16 cellular contexts compared by ENCODE assay signal in genomic region chr20:57090590-57091560, GRCh38.
A peak's percentile ranks its signal among the peaks of the same experiment; 100 is the strongest.
DNase-seq lines count a peak whose midpoint lies in the region; ATAC-seq and TF ChIP-seq lines count a peak whose summit lies in the region.
"Had no signal": no experiment of that assay in that cellular context is flagged by ENCODE, and none has a peak within 500 bp of the region (broad histone marks: within the 10 kb centered on the region; RNA-seq: fewer than 3 reads in every experiment).

No MANE protein-coding gene starts in this region.

- H3K36me3 Mint-ChIP-seq in CD4-positive, alpha-beta memory T cell = no peaks in the 10 kb centered on the region
- no peaks in the 10 kb centered on the region for H3K36me3 Mint-ChIP-seq in activated T-helper 2 cell treated with anti-CD3 and anti-CD28 coated beads, Interferon-gamma antibody, Interleukin-2, Interleukin-4, amounts not matched to agents 10 μg/mL and 5 μg/mL and 100 μg/mL, durations not matched to agents 14 hours and 24 hours and 36 hours (ENCODE audit: low read depth)
- H3K36me3 Mint-ChIP-seq in natural killer cell treated with Interleukin-12 subunit alpha and Interleukin-12 subunit beta and Interleukin-15 and Interleukin-18, amount 100 ng/mL, for 72 hours = no peaks in the 10 kb centered on the region

- intact Hi-C loops in CD4-positive, alpha-beta memory T cell (cut with micrococcal nuclease) = loop anchor here (5.0 kb wide), 2 partner anchors 406 to 421 kb away; no protein-coding TSS in a partner anchor
- intact Hi-C loops in activated T-helper 2 cell treated with anti-CD3 and anti-CD28 coated beads, Interferon-gamma antibody, Interleukin-2, Interleukin-4, amounts not matched to agents 10 μg/mL and 5 μg/mL and 100 μg/mL, durations not matched to agents 14 hours and 24 hours and 36 hours (cut with micrococcal nuclease) = loop anchor here (5.0 kb wide), 1 partner anchor 501 kb away; no protein-coding TSS in a partner anchor
- intact Hi-C loops in gastrocnemius medialis (cut with DNase I; ENCODE audit: low total_unique reads) = no loop called here

- H3K9me3 ChIP-seq in CD4-positive, alpha-beta memory T cell (ENCODE audit: control insufficient read depth in 1 of 2, low read length in 2 of 2) = no peaks in the 10 kb centered on the region
- H3K9me3 ChIP-seq in gastrocnemius medialis = no peaks in the 10 kb centered on the region
- H3K9me3 ChIP-seq: left lung, mucosa of descending colon had no signal

- H3K27ac Mint-ChIP-seq in CD4-positive, alpha-beta memory T cell = peak overlapping the region in 4 of 7 donors; percentile 6 to 77 (median 42)
- peak overlapping the region; percentile 67 for H3K27ac Mint-ChIP-seq in activated T-helper 2 cell treated with anti-CD3 and anti-CD28 coated beads, Interferon-gamma antibody, Interleukin-2, Interleukin-4, amounts not matched to agents 10 μg/mL and 5 μg/mL and 100 μg/mL, durations not matched to agents 14 hours and 24 hours and 36 hours
- H3K27ac Mint-ChIP-seq in natural killer cell treated with Interleukin-12 subunit alpha and Interleukin-12 subunit beta and Interleukin-15 and Interleukin-18, amount 100 ng/mL, for 72 hours = peak overlapping the region; percentile 44 to 87

- CTCF ChIA-PET in CD4-positive, alpha-beta memory T cell (lab: Charles Lee; ENCODE audit: partially characterized antibody) = interaction anchor here (1.1 to 2.9 kb wide), 2 partner anchors 256 to 259 kb away, joined by 3 to 13 read pairs; no protein-coding TSS in a partner anchor

- no peak overlapping the region for H3K4me3 Mint-ChIP-seq in CD4-positive, alpha-beta memory T cell
- H3K4me3 Mint-ChIP-seq in activated T-helper 2 cell treated with anti-CD3 and anti-CD28 coated beads, Interferon-gamma antibody, Interleukin-2, Interleukin-4, amounts not matched to agents 10 μg/mL and 5 μg/mL and 100 μg/mL, durations not matched to agents 14 hours and 24 hours and 36 hours (ENCODE audit: low read depth) = no peak overlapping the region
- no peak overlapping the region for H3K4me3 Mint-ChIP-seq in natural killer cell treated with Interleukin-12 subunit alpha and Interleukin-12 subunit beta and Interleukin-15 and Interleukin-18, amount 100 ng/mL, for 72 hours

- TF ChIP-seq CTCF in gastrocnemius medialis (IDR thresholded peaks at IDR 0.05 in 4 of 5, conservative IDR thresholded peaks at IDR 0.05 in 1 of 5) = no peak

- no peak overlapping the region for H3K27ac ChIP-seq in CD4-positive, alpha-beta memory T cell (ENCODE audit: low read depth, low read length)
- H3K27ac ChIP-seq in gastrocnemius medialis = no peak overlapping the region
- H3K27ac ChIP-seq: left lung, RWPE1 had no signal

- H3K4me3 ChIP-seq in CD4-positive, alpha-beta memory T cell (ENCODE audit: low read length in 2 of 2) = no peak overlapping the region
- no peak overlapping the region for H3K4me3 ChIP-seq in gastrocnemius medialis
- H3K4me3 ChIP-seq: left lung, mucosa of descending colon had no signal

- no peak for TF ChIP-seq POLR2A in gastrocnemius medialis (IDR thresholded peaks at IDR 0.05)

- peaks cover 6 to 19% (median 10%) of the 10 kb centered on the region in 4 donors for H3K4me1 Mint-ChIP-seq in CD4-positive, alpha-beta memory T cell
- peaks cover 10% of the 10 kb centered on the region for H3K4me1 Mint-ChIP-seq in activated T-helper 2 cell treated with anti-CD3 and anti-CD28 coated beads, Interferon-gamma antibody, Interleukin-2, Interleukin-4, amounts not matched to agents 10 μg/mL and 5 μg/mL and 100 μg/mL, durations not matched to agents 14 hours and 24 hours and 36 hours (ENCODE audit: low read depth)
- peaks cover 13 to 15% of the 10 kb centered on the region in 2 donors for H3K4me1 Mint-ChIP-seq in natural killer cell treated with Interleukin-12 subunit alpha and Interleukin-12 subunit beta and Interleukin-15 and Interleukin-18, amount 100 ng/mL, for 72 hours (ENCODE audit: low read depth in 2 of 2)

- peaks cover 6 to 10% of the 10 kb centered on the region in 2 donors for H3K27me3 Mint-ChIP-seq in CD4-positive, alpha-beta memory T cell
- peaks cover 3% of the 10 kb centered on the region for H3K27me3 Mint-ChIP-seq in activated T-helper 2 cell treated with anti-CD3 and anti-CD28 coated beads, Interferon-gamma antibody, Interleukin-2, Interleukin-4, amounts not matched to agents 10 μg/mL and 5 μg/mL and 100 μg/mL, durations not matched to agents 14 hours and 24 hours and 36 hours (ENCODE audit: low read depth)
- H3K27me3 Mint-ChIP-seq in natural killer cell treated with Interleukin-12 subunit alpha and Interleukin-12 subunit beta and Interleukin-15 and Interleukin-18, amount 100 ng/mL, for 72 hours = peaks cover 0 to 3% of the 10 kb centered on the region in 2 donors

- H3K27me3 ChIP-seq in CD4-positive, alpha-beta memory T cell (ENCODE audit: insufficient read depth, low read length) = no peaks in the 10 kb centered on the region
- H3K27me3 ChIP-seq in gastrocnemius medialis = no peaks in the 10 kb centered on the region
- H3K27me3 ChIP-seq: tibial nerve had no signal

- no peak for ATAC-seq in natural killer cell treated with Interleukin-12 subunit alpha and Interleukin-12 subunit beta and Interleukin-15 and Interleukin-18, amount 100 ng/mL, for 72 hours
- ATAC-seq in GM19455 (IDR thresholded peaks at IDR 0.05; ENCODE audit: unreplicated experiment) (no peak), GM18519 (IDR thresholded peaks at IDR 0.05; ENCODE audit: low FRiP score, unreplicated experiment) (no peak), gastrocnemius medialis (no peak)

- no peaks in the 10 kb centered on the region for H3K36me3 ChIP-seq in CD4-positive, alpha-beta memory T cell (ENCODE audit: insufficient read depth, low read length)
- H3K36me3 ChIP-seq in gastrocnemius medialis = no peaks in the 10 kb centered on the region
- H3K36me3 ChIP-seq: left lung, tibial nerve had no signal

- in situ Hi-C loops in gastrocnemius medialis (cut with MboI; ENCODE audit: low sequenced_read_pairs in 4 of 4) = loop anchor here in 3 of 4 donors (10.0 to 25.0 kb wide), 2 partner anchors 246 to 254 kb away; partner anchors contain the start of gene SPO11 (in 1 of the 3)

- peaks cover 0 to 2% (median 0%) of the 10 kb centered on the region in 8 donors for H3K9me3 Mint-ChIP-seq in CD4-positive, alpha-beta memory T cell
- H3K9me3 Mint-ChIP-seq in activated T-helper 2 cell treated with anti-CD3 and anti-CD28 coated beads, Interferon-gamma antibody, Interleukin-2, Interleukin-4, amounts not matched to agents 10 μg/mL and 5 μg/mL and 100 μg/mL, durations not matched to agents 14 hours and 24 hours and 36 hours = peaks cover 5% of the 10 kb centered on the region
- H3K9me3 Mint-ChIP-seq in natural killer cell treated with Interleukin-12 subunit alpha and Interleukin-12 subunit beta and Interleukin-15 and Interleukin-18, amount 100 ng/mL, for 72 hours = no peaks in the 10 kb centered on the region

- H3K4me1 ChIP-seq in CD4-positive, alpha-beta memory T cell (ENCODE audit: insufficient read depth, low read length) = peaks cover 4% of the 10 kb centered on the region
- no peaks in the 10 kb centered on the region for H3K4me1 ChIP-seq in gastrocnemius medialis
- H3K4me1 ChIP-seq: left lung had no signal

- POLR2A ChIA-PET in CD4-positive, alpha-beta memory T cell (lab: Charles Lee; ENCODE audit: partially characterized antibody) = no interaction called here

- DNase-seq in CD1c-positive myeloid dendritic cell (ENCODE audit: extremely low spot score) (peak; percentile 9), gastrocnemius medialis (no peak)
- DNase-seq in CD4-positive, alpha-beta memory T cell = no peak
- no peak for DNase-seq in activated T-helper 2 cell treated with anti-CD3 and anti-CD28 coated beads, Interferon-gamma antibody, Interleukin-2, Interleukin-4, amounts not matched to agents 10 μg/mL and 5 μg/mL and 100 μg/mL, durations not matched to agents 14 hours and 24 hours and 36 hours (ENCODE audit: low spot score)
- DNase-seq in natural killer cell treated with Interleukin-12 subunit alpha and Interleukin-12 subunit beta and Interleukin-15 and Interleukin-18, amount 100 ng/mL, for 72 hours (ENCODE audit: low spot score) = no peak
- DNase-seq: AML-193, COR-L47, EL, left lung, mucosa of descending colon, NCI-H524 treated with DMSO at 0.1 percent for 48 hours, retina had no signal
